ENCODE assay signal across 8 cellular contexts in the genomic region with DNA sequence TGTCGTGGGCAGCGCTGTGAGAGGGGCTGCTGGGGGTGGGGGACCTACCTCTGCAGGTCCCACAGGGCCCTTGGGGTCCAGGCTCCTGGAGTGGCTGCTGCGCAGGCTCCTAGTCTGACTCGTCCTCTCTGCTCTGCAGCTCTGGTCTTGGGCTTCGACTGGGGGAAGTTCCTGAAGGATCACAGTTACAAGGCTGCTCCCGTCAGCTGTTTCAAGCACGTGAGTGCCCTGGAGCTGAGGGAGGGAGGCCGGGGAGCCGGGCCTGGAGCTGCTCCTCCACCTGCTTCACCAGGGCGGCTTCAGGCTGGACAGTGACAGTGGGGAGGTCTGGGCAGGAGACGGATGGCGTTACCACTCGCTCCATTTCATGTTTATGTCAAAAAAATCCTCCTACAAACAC. TPM values are rescaled to one million over a fixed set of nuclear protein-coding genes. Genes with fewer than 3 reads are reported as not detected.
DNase-seq lines count a peak whose midpoint lies in the region; ATAC-seq, FAIRE-seq and TF ChIP-seq lines count a peak whose summit lies in the region.

No MANE protein-coding gene starts in this region.

- peaks cover 26% of the 10 kb centered on the region for H3K36me3 ChIP-seq in GM23338 (ENCODE audit: insufficient read depth)
- H3K36me3 ChIP-seq in SJCRH30, result peaks cover 26% of the 10 kb centered on the region
- H3K36me3 ChIP-seq in esophagus squamous epithelium, result peaks cover 4 to 73% (median 6%) of the 10 kb centered on the region in 3 donors
- H3K36me3 ChIP-seq in psoas muscle (ENCODE audit: insufficient read depth in 1 of 2, low read depth in 1 of 2), result peaks cover 0 to 82% of the 10 kb centered on the region in 2 donors
- H3K36me3 ChIP-seq in testis (ENCODE audit: low read depth, missing control alignments), result no peaks in the 10 kb centered on the region

- H3K4me1 ChIP-seq in GM23338 (ENCODE audit: insufficient read depth), result peaks cover 17% of the 10 kb centered on the region
- peaks cover 15% of the 10 kb centered on the region for H3K4me1 ChIP-seq in SJCRH30
- peaks cover 18 to 31% (median 18%) of the 10 kb centered on the region in 3 donors for H3K4me1 ChIP-seq in esophagus squamous epithelium
- peaks cover 9% of the 10 kb centered on the region for H3K4me1 ChIP-seq in psoas muscle
- no peaks in the 10 kb centered on the region for H3K4me1 ChIP-seq in testis

- H3K9me3 Mint-ChIP-seq in GM23338, result peaks cover 16% of the 10 kb centered on the region

- H3K27ac ChIP-seq in GM23338 (ENCODE audit: low read depth), result peak overlapping the region; percentile 18
- peak overlapping the region; percentile 53 for H3K27ac ChIP-seq in SJCRH30
- peak overlapping the region; percentile 81 to 90 (median 86) for H3K27ac ChIP-seq in esophagus squamous epithelium
- H3K27ac ChIP-seq in psoas muscle, result peak overlapping the region; percentile 62
- H3K27ac ChIP-seq in testis, result peak overlapping the region in 1 of 2 donors; percentile 76

- WGBS in esophagus squamous epithelium, 2 donors, result 64 to 73% methylated on average over 3 to 4 of the region's 13 CpGs
- 60 to 69% (median 66%) methylated on average over 13 of the region's 13 CpGs for WGBS in psoas muscle, 3 donors
- WGBS in testis, 2 donors, result 72 to 79% methylated on average over 9 to 13 of the region's 13 CpGs

- H4K20me1 ChIP-seq in GM23338 (replicated peaks; ENCODE audit: insufficient read depth), result no peaks in the 10 kb centered on the region

- H3K4me2 ChIP-seq in GM23338, result 0 out of 2 replicates have a peak overlapping the region, but pooled peaks have one; percentile 51

- H3K27me3 Mint-ChIP-seq in GM23338 (ENCODE audit: insufficient read depth, low read depth, poor library complexity), result peaks cover 8% of the 10 kb centered on the region

- peak; percentile 32 for ATAC-seq in GM23338
- peak; percentile 14 to 39 (median 22) for ATAC-seq in psoas muscle

- peaks cover 23% of the 10 kb centered on the region for H3K4me1 Mint-ChIP-seq in GM23338

- no peak for TF ChIP-seq CTCF in GM23338 (conservative IDR thresholded peaks at IDR 0.05; ENCODE audit: low read depth in 2 of 2)
- no peak for TF ChIP-seq CTCF in esophagus squamous epithelium (IDR thresholded peaks at IDR 0.05)
- no peak for TF ChIP-seq CTCF in psoas muscle (IDR thresholded peaks at IDR 0.05)
- TF ChIP-seq CTCF in testis (IDR thresholded peaks at IDR 0.05), result no peak

- no peaks in the 10 kb centered on the region for H3K79me2 ChIP-seq in GM23338 (replicated peaks; ENCODE audit: insufficient read depth)

- no peak overlapping the region; the same call in 2 of the 3 replicates for H3K4me3 Mint-ChIP-seq in GM23338

- peaks cover 6% of the 10 kb centered on the region; the same call in 1 of the 2 replicates for H3F3A ChIP-seq in GM23338 (replicated peaks; ENCODE audit: low read depth)

- H3K27ac Mint-ChIP-seq in GM23338, result 0 out of 2 replicates have a peak overlapping the region, but pooled peaks have one; percentile 56

- H3K4me3 ChIP-seq in GM23338 (no peak overlapping the region), SJCRH30 (peak overlapping the region; percentile 42), esophagus squamous epithelium (peak overlapping the region in 3 of 4 donors; percentile 16 to 49 (median 25)), psoas muscle (no peak overlapping the region), testis (no peak overlapping the region)

- no peak for DNase-seq in GM23338 (ENCODE audit: low spot score)
- DNase-seq in SJCRH30, result peak; percentile 77 to 84
- DNase-seq in esophagus squamous epithelium (lab: John Stamatoyannopoulos, UW), result no peak
- DNase-seq in psoas muscle, result no peak
- no peak for DNase-seq in HTR-8/SVneo (ENCODE audit: insufficient read length, low spot score)
- no peak for DNase-seq in testis
- DNase-seq in NCI-H2171 treated with DMSO at 0.1 percent for 48 hours (lab: John Stamatoyannopoulos, UW), result no peak
- DNase-seq in NCI-H524 (lab: John Stamatoyannopoulos, UW), result no peak

- FAIRE-seq in HTR-8/SVneo (lab: Jason Lieb, UNC), result no peak

- no peaks in the 10 kb centered on the region for H3K27me3 ChIP-seq in GM23338 (ENCODE audit: insufficient read depth)
- H3K27me3 ChIP-seq in SJCRH30, result no peaks in the 10 kb centered on the region
- H3K27me3 ChIP-seq in esophagus squamous epithelium, result no peaks in the 10 kb centered on the region
- no peaks in the 10 kb centered on the region for H3K27me3 ChIP-seq in psoas muscle (ENCODE audit: insufficient read depth in 3 of 3, low read length in 2 of 3)
- H3K27me3 ChIP-seq in testis, result no peaks in the 10 kb centered on the region

- no peaks in the 10 kb centered on the region for H3K9me2 ChIP-seq in GM23338 (ENCODE audit: insufficient read depth)

- intact Hi-C loops in esophagus squamous epithelium (cut with DNase I), result no loop called here
- intact Hi-C loops in psoas muscle (cut with DNase I), result no loop called here
- intact Hi-C loops in testis (cut with DNase I; ENCODE audit: low total_unique reads), result no loop called here

- H3K36me3 Mint-ChIP-seq in GM23338 (ENCODE audit: low read depth), result peaks cover 91% of the 10 kb centered on the region

- no peak overlapping the region for H2AFZ ChIP-seq in GM23338

- H3K9me3 ChIP-seq in SJCRH30 (replicated peaks), result 0 out of 2 replicates have a peak, but pooled peaks cover 3% of the 10 kb centered on the region
- H3K9me3 ChIP-seq in esophagus squamous epithelium, result no peaks in the 10 kb centered on the region
- H3K9me3 ChIP-seq in psoas muscle, result no peaks in the 10 kb centered on the region
- H3K9me3 ChIP-seq in testis, result no peaks in the 10 kb centered on the region

- TF ChIP-seq POLR2A in esophagus squamous epithelium (IDR thresholded peaks at IDR 0.05) (no peak), testis (IDR thresholded peaks at IDR 0.05) (no peak)

RNA-seq across cellular contexts. Expression of gene L3MBTL2, which starts 11.9 kb away (rescaled TPM):
- 23.4 and 27.1 TPM in 2 replicates for total RNA-seq in GM23338 (2014; rRNA removed; shearing (Covaris generic))
- polyA plus RNA-seq in GM23338 (2016; fragmentation: Nextera tagmentation; extraction: Ambion mirVana), result 12.7 and 13.9 TPM in 2 replicates
- 21.6 and 22.5 TPM in 2 replicates for total RNA-seq in SJCRH30 (2014; rRNA removed; shearing (Covaris generic))
- 10 to 100 TPM; 12.1 to 16.2 (median 14.7) TPM for total RNA-seq in esophagus squamous epithelium
- 10 to 100 TPM in 3 of 4 donors, 1 to 10 TPM in 1; 8.7 to 15.8 (median 11.9) TPM for total RNA-seq in psoas muscle
- polyA plus RNA-seq in psoas muscle, result 10 to 100 TPM in 1 of 3 donors, 1 to 10 TPM in 2; 7.2 to 12.3 (median 9.0) TPM
- total RNA-seq in testis, result 10 to 100 TPM; 32.8 to 39.7 TPM
- polyA plus RNA-seq in testis (ENCODE audit: insufficient read depth, low read depth, low replicate concordance), result 34.6 TPM

RNA-seq across cellular contexts. Expression of gene CHADL, which starts 23.7 kb away (rescaled TPM):
- total RNA-seq in GM23338 (2014; rRNA removed; shearing (Covaris generic)), result 1.5 and 1.6 TPM in 2 replicates
- polyA plus RNA-seq in GM23338 (2016; fragmentation: Nextera tagmentation; extraction: Ambion mirVana) (0.70 TPM in 1 of 2 replicates, not detected in the other), psoas muscle (1 to 10 TPM in 1 of 3 donors, under 1 TPM in 2; 0.42 to 1.9 (median 0.62) TPM), testis (ENCODE audit: insufficient read depth, low read depth, low replicate concordance) (9.1 TPM)
- 1.9 and 2.9 TPM in 2 replicates for total RNA-seq in SJCRH30 (2014; rRNA removed; shearing (Covaris generic))
- total RNA-seq in esophagus squamous epithelium (1 to 10 TPM; 2.0 to 4.5 (median 3.2) TPM), psoas muscle (1 to 10 TPM in 2 of 4 donors, under 1 TPM in 2; 0.32 to 2.0 (median 1.2) TPM), testis (10 to 100 TPM in 1 of 2 donors, 1 to 10 TPM in 1; 6.5 to 12.8 TPM)

Comparison
In these comparisons a context has a peak if more than half of its experiments do, and no peak if none do; other contexts are left out.
1. DNase-seq: peak in SJCRH30 (2 of 2); none in GM23338 (single experiment), esophagus squamous epithelium (single experiment), psoas muscle (0 of 2), HTR-8/SVneo (single experiment), testis (single experiment), NCI-H2171 treated with DMSO at 0.1 percent for 48 hours (single experiment) and NCI-H524 (0 of 2).
2. H3K4me3 ChIP-seq: peak in SJCRH30 (single experiment) and esophagus squamous epithelium (3 of 4); none in GM23338 (single experiment), psoas muscle (single experiment) and testis (0 of 2).